ENCODE assay signal across 11 cellular contexts in genomic region chr7:76340617-76341131, GRCh38. TPM values are rescaled to one million over a fixed set of nuclear protein-coding genes. Genes with fewer than 3 reads are reported as not detected.
DNase-seq lines count a peak whose midpoint lies in the region; ATAC-seq and TF ChIP-seq lines count a peak whose summit lies in the region.
"Had no signal": no experiment of that assay in that cellular context is flagged by ENCODE, and none has a peak within 500 bp of the region (broad histone marks: within the 10 kb centered on the region; RNA-seq: fewer than 3 reads in every experiment).

No MANE protein-coding gene starts in this region.

- peaks cover 82% of the 10 kb centered on the region for H3K36me3 ChIP-seq in SJSA1
- peaks cover 0 to 35% of the 10 kb centered on the region in 2 donors for H3K36me3 ChIP-seq in gastrocnemius medialis

- ATAC-seq in gastrocnemius medialis (no peak), HG03039 (IDR thresholded peaks at IDR 0.05; ENCODE audit: unreplicated experiment) (no peak), GM18498 (IDR thresholded peaks at IDR 0.05; ENCODE audit: unreplicated experiment) (no peak)

- H3K4me3 ChIP-seq in SJSA1 (no peak overlapping the region), gastrocnemius medialis (no peak overlapping the region)
- H3K4me3 ChIP-seq: HAP-1 had no signal

- no peak for TF ChIP-seq CTCF in gastrocnemius medialis (IDR thresholded peaks at IDR 0.05 in 4 of 5, conservative IDR thresholded peaks at IDR 0.05 in 1 of 5)

- in situ Hi-C loops in gastrocnemius medialis (cut with MboI; ENCODE audit: low sequenced_read_pairs in 4 of 4): no loop called here

- intact Hi-C loops in gastrocnemius medialis (cut with DNase I; ENCODE audit: low total_unique reads): no loop called here

- no peak for TF ChIP-seq POLR2A in erythroblast (IDR thresholded peaks at IDR 0.05; ENCODE audit: low read length)
- no peak for TF ChIP-seq POLR2A in gastrocnemius medialis (IDR thresholded peaks at IDR 0.05)

- peak overlapping the region; percentile 50 for H3K27ac ChIP-seq in SJSA1
- H3K27ac ChIP-seq in gastrocnemius medialis: peak overlapping the region; percentile 97 to 100 (median 98)

- H3K27me3 ChIP-seq in SJSA1 (replicated peaks): no peaks in the 10 kb centered on the region
- H3K27me3 ChIP-seq in gastrocnemius medialis: no peaks in the 10 kb centered on the region

- peaks cover 28% of the 10 kb centered on the region for H3K4me1 ChIP-seq in SJSA1 (replicated peaks)
- peaks cover 63% of the 10 kb centered on the region in 2 donors for H3K4me1 ChIP-seq in gastrocnemius medialis
- H3K4me1 ChIP-seq: HAP-1 had no signal

- DNase-seq in EH (ENCODE audit: low read depth) (peak; percentile 84), SJSA1 (ENCODE audit: low read depth in 1 of 2, low spot score in 2 of 2) (peak in 1 of 2 experiments; percentile 46), erythroblast (lab: John Stamatoyannopoulos, UW) (peak; percentile 52 to 53), gastrocnemius medialis (no peak), NCI-H146 (lab: John Stamatoyannopoulos, UW) (no peak)
- DNase-seq in central memory CD4-positive, alpha-beta T cell: no peak
- DNase-seq: NCI-H345, T1000 had no signal

- H3K9me3 ChIP-seq in SJSA1 (replicated peaks): no peaks in the 10 kb centered on the region
- H3K9me3 ChIP-seq in gastrocnemius medialis: no peaks in the 10 kb centered on the region
- H3K9me3 ChIP-seq: HAP-1 had no signal

RNA-seq across cellular contexts. Expression of gene YWHAG, which starts 18.1 kb away (rescaled TPM):
- total RNA-seq in SJSA1 (2014; rRNA removed; shearing (Covaris generic)): 67.0 and 76.1 TPM in 2 replicates
- total RNA-seq in gastrocnemius medialis: 100 to 1,000 TPM; 119 to 262 (median 179) TPM

RNA-seq across cellular contexts. Expression of gene HSPB1, which starts 38.2 kb away (rescaled TPM):
- 119 and 221 TPM in 2 replicates for total RNA-seq in SJSA1 (2014; rRNA removed; shearing (Covaris generic))
- total RNA-seq in gastrocnemius medialis: 1,000 to 10,000 TPM; 1,878 to 2,898 (median 2,185) TPM

Comparison
In these comparisons a context has a peak if more than half of its experiments do, and no peak if none do; other contexts are left out.
1. DNase-seq: peak in EH (single experiment) and erythroblast (2 of 2); none in gastrocnemius medialis (0 of 2), NCI-H146 (single experiment) and central memory CD4-positive, alpha-beta T cell (single experiment).